ENCODE assay signal across 8 cellular contexts in the genomic region with DNA sequence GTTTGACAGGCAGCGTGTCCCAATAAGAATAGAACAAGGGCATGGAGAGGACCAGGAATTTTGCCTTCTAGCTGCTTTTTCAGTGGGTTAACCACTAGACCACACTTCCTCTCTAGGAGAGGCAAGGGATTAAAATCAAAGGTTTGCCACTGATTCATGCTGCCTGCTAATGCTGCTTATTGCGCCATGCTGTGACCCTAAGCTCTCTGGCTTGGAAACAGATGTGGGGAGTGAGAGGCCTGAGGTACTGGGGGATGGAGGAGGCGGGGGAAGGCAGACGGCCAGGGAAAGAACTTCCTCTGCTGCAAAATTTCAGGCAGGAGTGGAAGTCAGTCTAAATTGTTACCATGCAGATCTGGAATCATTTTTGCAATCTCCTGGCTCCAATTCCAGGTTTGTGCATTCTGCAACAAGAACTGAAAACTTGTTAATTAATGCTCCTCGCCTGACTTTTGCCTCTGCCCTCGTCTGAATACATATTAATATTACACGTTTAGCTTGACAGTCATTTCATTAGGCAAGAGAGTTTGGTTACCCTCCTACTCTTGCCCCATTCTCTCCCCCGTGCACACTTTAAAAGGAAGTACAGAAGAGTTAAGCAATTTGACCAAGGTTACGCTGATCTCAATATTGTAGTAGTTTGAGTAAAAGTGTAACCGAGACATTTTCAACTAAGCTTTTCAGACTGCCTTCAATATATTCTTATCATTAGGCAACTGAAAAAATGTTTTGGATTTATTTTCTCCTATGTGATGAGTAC.
A peak's percentile ranks its signal among the peaks of the same experiment; 100 is the strongest.
DNase-seq lines count a peak whose midpoint lies in the region; ATAC-seq and TF ChIP-seq lines count a peak whose summit lies in the region.

No MANE protein-coding gene starts in this region.

- H3K4me3 Mint-ChIP-seq in brain, result peak overlapping the region in 2 of 5 experiments; percentile 5 to 36

- no peak for TF ChIP-seq CTCF in brain (conservative IDR thresholded peaks at IDR 0.05)

- peak; percentile 55 for DNase-seq in NK-92 treated with Interleukin-12 subunit alpha and Interleukin-12 subunit beta, amount 100 ng/mL, for 24 hours (lab: John Stamatoyannopoulos, UW)
- DNase-seq in NK-92 (lab: John Stamatoyannopoulos, UW; ENCODE audit: unreplicated experiment), result no peak
- DNase-seq in M059J (ENCODE audit: low read depth), result peak; percentile 88
- peak; percentile 61 for DNase-seq in left kidney (ENCODE audit: low read depth, low spot score)
- DNase-seq in NCI-H748 (lab: John Stamatoyannopoulos, UW; ENCODE audit: unreplicated experiment), result no peak

- H3K4me1 Mint-ChIP-seq in brain, result peaks cover 31% of the 10 kb centered on the region

- H3K27ac ChIP-seq in temporal lobe (ENCODE audit: low read depth, low read length), result peak overlapping the region; percentile 55

- H3K27ac Mint-ChIP-seq in brain, result peak overlapping the region in 4 of 5 experiments; percentile 48 to 98 (median 76)

- H3K36me3 Mint-ChIP-seq in brain, result no peaks in the 10 kb centered on the region

- peaks cover 0 to 4% (median 3%) of the 10 kb centered on the region in 5 experiments for H3K9me3 Mint-ChIP-seq in brain

- H3K27me3 Mint-ChIP-seq in brain, result no peaks in the 10 kb centered on the region

- ATAC-seq in HG02840 (IDR thresholded peaks at IDR 0.05; ENCODE audit: low FRiP score, unreplicated experiment), result no peak

Comparison
In these comparisons a context has a peak if more than half of its experiments do, and no peak if none do; other contexts are left out.
1. DNase-seq: peak in NK-92 treated with Interleukin-12 subunit alpha and Interleukin-12 subunit beta, amount 100 ng/mL, for 24 hours (single experiment), M059J (single experiment) and left kidney (single experiment); none in NK-92 (single experiment) and NCI-H748 (single experiment).